9 cellular contexts compared by ENCODE assay signal in the genomic region with DNA sequence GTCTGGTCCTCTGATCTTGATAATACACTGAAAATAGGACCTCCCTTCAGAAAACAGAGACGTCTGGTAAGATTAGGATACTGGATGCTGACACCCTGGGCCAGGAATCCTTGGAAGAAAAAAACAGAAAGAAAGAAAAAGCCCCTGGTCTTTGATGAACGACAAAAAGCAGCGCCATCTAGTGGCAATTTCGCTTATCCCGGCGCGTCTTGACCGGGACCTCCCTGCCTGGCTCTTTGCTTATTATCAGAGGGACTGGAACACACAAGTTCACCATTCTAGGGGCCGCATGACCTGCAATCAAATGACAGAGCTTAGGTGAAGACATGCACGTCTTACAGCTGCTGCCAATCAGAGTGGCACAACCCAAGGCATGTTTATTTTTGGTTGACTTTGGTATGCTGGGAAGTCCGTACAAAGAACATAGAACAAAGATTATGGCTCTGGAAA.
A peak's percentile ranks its signal among the peaks of the same experiment; 100 is the strongest.
DNase-seq lines count a peak whose midpoint lies in the region; ATAC-seq, FAIRE-seq and TF ChIP-seq lines count a peak whose summit lies in the region.
"Had no signal": no experiment of that assay in that cellular context is flagged by ENCODE, and none has a peak within 500 bp of the region (broad histone marks: within the 10 kb centered on the region; RNA-seq: fewer than 3 reads in every experiment).

No MANE protein-coding gene starts in this region.

- H3K4me3 ChIP-seq in AG09309 (ENCODE audit: control insufficient read depth, low read depth, low read length) (no peak overlapping the region), OCI-LY7 (ENCODE audit: low read depth, low read length, poor library complexity, severe bottlenecking) (no peak overlapping the region), adrenal gland (no peak overlapping the region), small intestine (ENCODE audit: low read depth in 1 of 2, low read length in 2 of 2) (no peak overlapping the region)

- H2AFZ ChIP-seq in OCI-LY7 (ENCODE audit: low read length): peak overlapping the region; percentile 53; the same call in 1 of the 2 replicates

- no peaks in the 10 kb centered on the region for H3K9me2 ChIP-seq in OCI-LY7 (ENCODE audit: insufficient read depth, low read length)

- intact Hi-C loops in OCI-LY7 (cut with micrococcal nuclease; ENCODE audit: unreplicated experiment): loop anchor here (2.0 to 10.0 kb wide), 2 partner anchors 814 to 1000 kb away; no protein-coding TSS in a partner anchor
- intact Hi-C loops in adrenal gland (cut with DNase I): no loop called here

- POLR2A ChIA-PET in OCI-LY7 (lab: Charles Lee): no interaction called here

- no TSS peak for BruUV-seq in OCI-LY7 (replicated peaks; lab: Mats Ljungman, UMichigan)

- H3K4me2 ChIP-seq in OCI-LY7 (ENCODE audit: low read length): no peak overlapping the region

- H3K27ac ChIP-seq in OCI-LY7 (ENCODE audit: low read depth, low read length, poor library complexity, severe bottlenecking): no peak overlapping the region
- no peak overlapping the region for H3K27ac ChIP-seq in adrenal gland
- H3K27ac ChIP-seq in small intestine (ENCODE audit: low read depth in 1 of 2, low read length in 1 of 2): no peak overlapping the region

- TF ChIP-seq POLR2A in adrenal gland (IDR thresholded peaks at IDR 0.05): no peak

- ATAC-seq in GM18502 (IDR thresholded peaks at IDR 0.05; ENCODE audit: poor library complexity, unreplicated experiment) (peak; percentile 57), GM18873 (IDR thresholded peaks at IDR 0.05; ENCODE audit: low FRiP score, unreplicated experiment) (no peak)

- H3K4me1 ChIP-seq in OCI-LY7 (ENCODE audit: insufficient read depth, low read length, poor library complexity, severe bottlenecking) (no peaks in the 10 kb centered on the region), adrenal gland (replicated peaks in 1 of 2) (peaks cover 0 to 19% of the 10 kb centered on the region in 2 donors), small intestine (ENCODE audit: control insufficient read depth in 2 of 2, insufficient read depth in 1 of 2, low read depth in 1 of 2, low read length in 1 of 2) (no peaks in the 10 kb centered on the region)

- H4K20me1 ChIP-seq in OCI-LY7 (ENCODE audit: insufficient read depth, low read length): no peaks in the 10 kb centered on the region

- CTCF ChIA-PET in OCI-LY7 (lab: Charles Lee; ENCODE audit: unreplicated experiment): interaction anchor here (0.6 kb wide), 1 partner anchor 783 kb away, joined by 3 read pairs; no protein-coding TSS in a partner anchor

- H3K36me3 ChIP-seq in OCI-LY7 (ENCODE audit: insufficient read depth, low read length): no peaks in the 10 kb centered on the region
- H3K36me3 ChIP-seq in adrenal gland (replicated peaks in 1 of 2): no peaks in the 10 kb centered on the region
- no peaks in the 10 kb centered on the region for H3K36me3 ChIP-seq in small intestine (ENCODE audit: control insufficient read depth in 2 of 2, insufficient read depth in 2 of 2, low read length in 2 of 2)

- no peak for FAIRE-seq in small intestine (lab: Jason Lieb, UNC)
- FAIRE-seq: islet of Langerhans had no signal

- H3K9me3 ChIP-seq in OCI-LY7 (ENCODE audit: low read length) (no peaks in the 10 kb centered on the region), adrenal gland (replicated peaks in 1 of 3) (no peaks in the 10 kb centered on the region), small intestine (ENCODE audit: control insufficient read depth, low read depth) (no peaks in the 10 kb centered on the region)

- DNase-seq in AG09309 (ENCODE audit: low read depth): no peak
- DNase-seq in HuH-7 (ENCODE audit: low spot score): peak; percentile 21
- DNase-seq in OCI-LY7 (ENCODE audit: low spot score): peak; percentile 70
- DNase-seq in adrenal gland: peak; percentile 61 to 88 (median 72)
- peak; percentile 32 for DNase-seq in hepatic stellate cell (ENCODE audit: low spot score)
- peak; percentile 48 for DNase-seq in small intestine

- no peaks in the 10 kb centered on the region for H3K79me2 ChIP-seq in OCI-LY7 (ENCODE audit: insufficient read depth, low read depth, low read length)

- H3K27me3 ChIP-seq in adrenal gland: no peaks in the 10 kb centered on the region
- H3K27me3 ChIP-seq in small intestine (ENCODE audit: control insufficient read depth in 2 of 2, insufficient read depth in 2 of 2, low read length in 2 of 2): no peaks in the 10 kb centered on the region

- 10 to 12% (median 11%) methylated on average over 11 of the region's 11 CpGs for WGBS in adrenal gland, 4 donors
- 7 to 13% (median 8%) methylated on average over 11 of the region's 11 CpGs for WGBS in small intestine, 3 donors

- TF ChIP-seq CTCF in AG09309 (IDR thresholded peaks at IDR 0.05; ENCODE audit: control insufficient read depth, insufficient read depth, low read depth, low read length, missing control alignments) (peak; percentile 78), OCI-LY7 (conservative IDR thresholded peaks at IDR 0.05; ENCODE audit: low read length) (peak; percentile 93), adrenal gland (IDR thresholded peaks at IDR 0.05) (peak; percentile 38 to 75 (median 57))
